Comparison of ENCODE assay signal across 7 cellular contexts in genomic region chr1:113233441-113233840, GRCh38.
"Had no signal": no experiment of that assay in that cellular context is flagged by ENCODE, and none has a peak within 500 bp of the region (broad histone marks: within the 10 kb centered on the region; RNA-seq: fewer than 3 reads in every experiment).

No MANE protein-coding gene starts in this region.

- DNase-seq: GM23248, GOT3, H7, HFFc6, KBM-7 had no signal

- ATAC-seq: HCT116, HepG2 had no signal
